Comparison of ENCODE assay signal across 8 cellular contexts in genomic region chr14:52315355-52315718, GRCh38. TPM values are rescaled to one million over a fixed set of nuclear protein-coding genes. Genes with fewer than 3 reads are reported as not detected.
A peak's percentile ranks its signal among the peaks of the same experiment; 100 is the strongest.
DNase-seq lines count a peak whose midpoint lies in the region; ATAC-seq and TF ChIP-seq lines count a peak whose summit lies in the region.

No MANE protein-coding gene starts in this region.

- H3K27ac ChIP-seq in mammary epithelial cell (ENCODE audit: insufficient read depth, low read depth, low read length) (no peak overlapping the region), mucosa of rectum (ENCODE audit: low read depth in 2 of 2, low read length in 2 of 2) (peak overlapping the region; percentile 66 to 82)

- H3K36me3 ChIP-seq in mammary epithelial cell (ENCODE audit: insufficient read depth, low read length) (no peaks in the 10 kb centered on the region), mucosa of rectum (ENCODE audit: control insufficient read depth in 2 of 2, insufficient read depth in 2 of 2, low read length in 2 of 2) (no peaks in the 10 kb centered on the region)

- H3K27me3 ChIP-seq in mammary epithelial cell (ENCODE audit: insufficient read depth, low read length), result no peaks in the 10 kb centered on the region
- H3K27me3 ChIP-seq in mucosa of rectum (ENCODE audit: control insufficient read depth in 2 of 2, insufficient read depth in 2 of 2, low read length in 2 of 2), result peaks cover 2 to 11% of the 10 kb centered on the region in 2 donors

- H3K4me1 ChIP-seq in mammary epithelial cell (ENCODE audit: insufficient read depth, low read length) (peaks cover 26% of the 10 kb centered on the region), mucosa of rectum (ENCODE audit: control insufficient read depth in 2 of 2, insufficient read depth in 2 of 2, low read length in 2 of 2) (peaks cover 12 to 29% of the 10 kb centered on the region in 2 donors)

- H3K4me2 ChIP-seq in mammary epithelial cell (ENCODE audit: insufficient read depth, low read depth, low read length), result peak overlapping the region; percentile 99

- POLR2A ChIA-PET in AG04449 (lab: Yijun Ruan, JAX), result no interaction called here

- H3K9me3 ChIP-seq in mammary epithelial cell (replicated peaks; ENCODE audit: insufficient read depth, low read length) (no peaks in the 10 kb centered on the region), mucosa of rectum (ENCODE audit: control insufficient read depth in 2 of 2, low read length in 2 of 2) (no peaks in the 10 kb centered on the region)

- H3K9ac ChIP-seq in mammary epithelial cell (ENCODE audit: insufficient read depth, low read length) (no peak overlapping the region), mucosa of rectum (ENCODE audit: low read depth in 1 of 2, low read length in 2 of 2) (peak overlapping the region; percentile 59 to 71)

- no peaks in the 10 kb centered on the region for H3K79me2 ChIP-seq in mammary epithelial cell (ENCODE audit: insufficient read depth, low read length)

- WGBS in mammary epithelial cell (ENCODE audit: low coverage, missing lambda C conversion rate), result 98% methylated on average over 11 of the region's 11 CpGs

- in situ Hi-C loops in mammary epithelial cell (cut with MboI; ENCODE audit: low sequenced_read_pairs in 2 of 2), result no loop called here

- BruUV-seq in mammary epithelial cell (replicated peaks; lab: Mats Ljungman, UMichigan), result no TSS peak

- DNase-seq in AG04449 (ENCODE audit: low read depth, low spot score) (no peak), HK-2 (ENCODE audit: unreplicated experiment) (peak; percentile 20), mammary epithelial cell (no peak), RPMI8226 (no peak), NCI-H1048 (lab: John Stamatoyannopoulos, UW) (no peak), NCI-H446 (lab: John Stamatoyannopoulos, UW) (no peak)

- H2AFZ ChIP-seq in mammary epithelial cell (ENCODE audit: low read depth, low read length), result peak overlapping the region; percentile 96

- H3K4me3 ChIP-seq in AG04449 (ENCODE audit: low read depth, low read length) (peak overlapping the region; percentile 77), mammary epithelial cell (replicated peaks in 1 of 3; ENCODE audit: insufficient read depth in 1 of 3, low read depth in 2 of 3, low read length in 3 of 3) (peak overlapping the region in 1 of 3 experiments; percentile 65), mucosa of rectum (ENCODE audit: low read length in 2 of 2) (peak overlapping the region; percentile 74 to 84)

- dilution Hi-C loops in mammary epithelial cell (cut with HindIII; ENCODE audit: low sequenced_read_pairs), result no loop called here

- intact Hi-C loops in mammary epithelial cell (cut with micrococcal nuclease), result no loop called here

- CTCF ChIA-PET in AG04449 (lab: Yijun Ruan, JAX) (no interaction called here), mammary epithelial cell (lab: Charles Lee; ENCODE audit: low non-redundant PET) (no interaction called here)

- no peak for ATAC-seq in GM19395 (IDR thresholded peaks at IDR 0.05; ENCODE audit: unreplicated experiment)

- no peak for TF ChIP-seq CTCF in AG04449 (IDR thresholded peaks at IDR 0.05; ENCODE audit: insufficient read depth, low read length, missing control alignments)
- no peak for TF ChIP-seq CTCF in mammary epithelial cell (conservative IDR thresholded peaks at IDR 0.05 in 1 of 2, IDR thresholded peaks at IDR 0.05 in 1 of 2; ENCODE audit: extremely low read depth in 1 of 2, insufficient read depth in 1 of 2, low read depth in 1 of 2, low read length in 2 of 2)

- no peaks in the 10 kb centered on the region for H4K20me1 ChIP-seq in mammary epithelial cell (ENCODE audit: insufficient read depth, low read length)

RNA-seq across cellular contexts. Expression of gene PTGER2, which starts 1.2 kb away (rescaled TPM):
- total RNA-seq in mammary epithelial cell, result 1 to 10 TPM in 1 of 2 donors, under 1 TPM in 1; 0.49 to 2.8 TPM
- 4.2 TPM for polyA plus RNA-seq in mammary epithelial cell
- 2.6 TPM for polyA minus RNA-seq in mammary epithelial cell

RNA-seq across cellular contexts. Expression of gene PTGDR, which starts 47.8 kb away (rescaled TPM):
- total RNA-seq in mammary epithelial cell, result not detected
- not detected for polyA plus RNA-seq in mammary epithelial cell
- polyA minus RNA-seq in mammary epithelial cell, result not detected
